ENCODE assay signal across 1 cellular context in the genomic region with DNA sequence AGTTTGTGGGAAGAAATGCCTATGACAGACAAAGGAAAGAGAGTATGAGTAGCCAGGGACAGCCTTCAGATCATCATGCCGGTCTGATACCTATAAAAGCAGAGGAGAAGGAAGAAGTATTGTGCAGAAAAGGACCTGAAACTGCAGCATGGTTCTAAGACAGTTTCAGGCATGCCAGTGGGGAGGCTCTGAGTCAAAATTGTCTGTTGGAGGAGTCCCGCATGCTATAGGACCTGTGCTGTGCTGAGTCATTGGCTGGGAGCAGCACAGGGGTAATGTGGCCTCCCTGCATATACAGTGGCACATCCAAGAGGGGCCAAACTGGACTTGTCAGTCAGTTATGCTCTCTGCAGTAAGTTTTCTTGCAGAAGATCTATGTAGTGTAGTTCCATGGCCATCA.
TF ChIP-seq lines count a peak whose summit lies in the region.

No MANE protein-coding gene starts in this region.

TF ChIP-seq in HCT116, 20 proteins besides CTCF, POLR2A, EP300 and RAD21 (continued from another document):
- TF ChIP-seq, protein P1, sequence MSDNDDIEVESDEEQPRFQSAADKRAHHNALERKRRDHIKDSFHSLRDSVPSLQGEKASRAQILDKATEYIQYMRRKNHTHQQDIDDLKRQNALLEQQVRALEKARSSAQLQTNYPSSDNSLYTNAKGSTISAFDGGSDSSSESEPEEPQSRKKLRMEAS (IDR thresholded peaks at IDR 0.05) = no peak
- no peak for TF ChIP-seq YY1 (IDR thresholded peaks at IDR 0.05; ENCODE audit: extremely low read depth, insufficient replicate concordance, low read depth, low read length)
- TF ChIP-seq SIN3A (IDR thresholded peaks at IDR 0.05; ENCODE audit: low read depth) = no peak
- no peak for TF ChIP-seq SRF (IDR thresholded peaks at IDR 0.05; ENCODE audit: low read depth)
- TF ChIP-seq ZNF274 (IDR thresholded peaks at IDR 0.05; ENCODE audit: low read depth, low read length) = no peak
- TF ChIP-seq ZFX (IDR thresholded peaks at IDR 0.05) = no peak
- TF ChIP-seq, protein P2, sequence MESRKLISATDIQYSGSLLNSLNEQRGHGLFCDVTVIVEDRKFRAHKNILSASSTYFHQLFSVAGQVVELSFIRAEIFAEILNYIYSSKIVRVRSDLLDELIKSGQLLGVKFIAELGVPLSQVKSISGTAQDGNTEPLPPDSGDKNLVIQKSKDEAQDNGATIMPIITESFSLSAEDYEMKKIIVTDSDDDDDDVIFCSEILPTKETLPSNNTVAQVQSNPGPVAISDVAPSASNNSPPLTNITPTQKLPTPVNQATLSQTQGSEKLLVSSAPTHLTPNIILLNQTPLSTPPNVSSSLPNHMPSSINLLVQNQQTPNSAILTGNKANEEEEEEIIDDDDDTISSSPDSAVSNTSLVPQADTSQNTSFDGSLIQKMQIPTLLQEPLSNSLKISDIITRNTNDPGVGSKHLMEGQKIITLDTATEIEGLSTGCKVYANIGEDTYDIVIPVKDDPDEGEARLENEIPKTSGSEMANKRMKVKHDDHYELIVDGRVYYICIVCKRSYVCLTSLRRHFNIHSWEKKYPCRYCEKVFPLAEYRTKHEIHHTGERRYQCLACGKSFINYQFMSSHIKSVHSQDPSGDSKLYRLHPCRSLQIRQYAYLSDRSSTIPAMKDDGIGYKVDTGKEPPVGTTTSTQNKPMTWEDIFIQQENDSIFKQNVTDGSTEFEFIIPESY (IDR thresholded peaks at IDR 0.05; ENCODE audit: extremely low read depth, insufficient replicate concordance, low read length) = no peak
- TF ChIP-seq FOSL1 (IDR thresholded peaks at IDR 0.05; ENCODE audit: low read depth) = no peak
